Comparison of ENCODE assay signal across 20 cellular contexts in the genomic region with DNA sequence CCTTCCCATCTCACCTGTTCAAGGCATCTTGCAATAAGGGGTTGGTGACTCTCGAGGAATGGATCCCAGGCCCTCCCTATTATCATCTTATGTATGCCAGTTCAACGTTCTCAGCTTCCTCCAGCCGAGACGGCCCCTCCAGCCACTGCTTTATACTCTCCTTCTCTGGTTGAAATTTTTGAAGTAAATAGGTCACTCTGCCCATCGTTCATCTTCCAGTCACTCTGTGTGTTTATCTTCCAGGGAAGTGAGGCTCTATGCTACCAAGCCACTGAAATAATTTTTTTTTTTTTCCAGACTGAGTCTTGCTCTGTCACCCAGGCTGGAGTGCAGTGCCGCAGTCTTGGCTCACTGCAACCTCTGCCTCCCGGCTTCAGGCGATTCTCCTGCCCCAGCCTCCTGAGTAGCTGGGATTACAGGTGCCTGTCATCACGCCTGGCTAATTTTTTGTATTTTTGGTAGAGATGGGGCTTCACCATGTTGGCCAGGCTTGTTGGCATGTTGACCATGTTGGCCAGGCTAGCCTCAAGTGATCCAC.
"Had no signal": no experiment of that assay in that cellular context is flagged by ENCODE, and none has a peak within 500 bp of the region (broad histone marks: within the 10 kb centered on the region; RNA-seq: fewer than 3 reads in every experiment).

No MANE protein-coding gene starts in this region.

- FAIRE-seq: colon, kidney had no signal

- H3K9me3 ChIP-seq: gastrocnemius medialis, heart left ventricle, prostate gland, right atrium auricular region, testis, upper lobe of left lung had no signal

- H3K27ac ChIP-seq: brain microvascular endothelial cell, testis had no signal

- H3K9me3 Mint-ChIP-seq: activated CD4-positive, alpha-beta memory T cell treated with anti-CD3 and anti-CD28 coated beads for 36 hours; activated naive CD8-positive, alpha-beta T cell treated with anti-CD3 and anti-CD28 coated beads, Interleukin-2, amount 10 ng/mL, durations not matched to agents 7 days and 5 days; activated T-helper 17 cell treated with anti-CD3 and anti-CD28 coated beads, Interleukin-2, amount 50 U/mL, for 72 hours; stimulated activated naive CD8-positive, alpha-beta T cell treated with anti-CD3 and anti-CD28 coated beads, Interleukin-15, Interleukin-2, amounts not matched to agents 100 ng/mL and 50 ng/mL, for 24 hours had no signal

- H3K27ac Mint-ChIP-seq: activated CD4-positive, alpha-beta memory T cell treated with anti-CD3 and anti-CD28 coated beads for 36 hours; activated naive CD8-positive, alpha-beta T cell treated with anti-CD3 and anti-CD28 coated beads, Interleukin-2, amount 10 ng/mL, durations not matched to agents 7 days and 5 days; activated T-helper 17 cell treated with anti-CD3 and anti-CD28 coated beads, Interleukin-2, amount 50 U/mL, for 72 hours; stimulated activated naive CD8-positive, alpha-beta T cell treated with anti-CD3 and anti-CD28 coated beads, Interleukin-15, Interleukin-2, amounts not matched to agents 100 ng/mL and 50 ng/mL, for 24 hours had no signal

- H3K27me3 ChIP-seq: brain microvascular endothelial cell, dorsolateral prefrontal cortex, gastrocnemius medialis, heart left ventricle, right atrium auricular region, testis, upper lobe of left lung had no signal

- ATAC-seq: activated T-helper 17 cell treated with anti-CD3 and anti-CD28 coated beads, Interleukin-2, amount 50 U/mL, for 72 hours had no signal

- H3K27me3 Mint-ChIP-seq: activated CD4-positive, alpha-beta memory T cell treated with anti-CD3 and anti-CD28 coated beads for 36 hours; activated naive CD8-positive, alpha-beta T cell treated with anti-CD3 and anti-CD28 coated beads, Interleukin-2, amount 10 ng/mL, durations not matched to agents 7 days and 5 days; activated T-helper 17 cell treated with anti-CD3 and anti-CD28 coated beads, Interleukin-2, amount 50 U/mL, for 72 hours; stimulated activated naive CD8-positive, alpha-beta T cell treated with anti-CD3 and anti-CD28 coated beads, Interleukin-15, Interleukin-2, amounts not matched to agents 100 ng/mL and 50 ng/mL, for 24 hours had no signal

- H3K4me3 Mint-ChIP-seq: activated CD4-positive, alpha-beta memory T cell treated with anti-CD3 and anti-CD28 coated beads for 36 hours; activated naive CD8-positive, alpha-beta T cell treated with anti-CD3 and anti-CD28 coated beads, Interleukin-2, amount 10 ng/mL, durations not matched to agents 7 days and 5 days; activated T-helper 17 cell treated with anti-CD3 and anti-CD28 coated beads, Interleukin-2, amount 50 U/mL, for 72 hours; stimulated activated naive CD8-positive, alpha-beta T cell treated with anti-CD3 and anti-CD28 coated beads, Interleukin-15, Interleukin-2, amounts not matched to agents 100 ng/mL and 50 ng/mL, for 24 hours had no signal

- H3K36me3 ChIP-seq: gastrocnemius medialis, prostate gland, right atrium auricular region had no signal

- H3K4me3 ChIP-seq: dorsolateral prefrontal cortex, gastrocnemius medialis, heart left ventricle, prostate gland, right atrium auricular region, testis, upper lobe of left lung had no signal

- DNase-seq: activated CD4-positive, alpha-beta memory T cell treated with anti-CD3 and anti-CD28 coated beads for 36 hours; activated naive CD4-positive, alpha-beta T cell; activated naive CD8-positive, alpha-beta T cell treated with anti-CD3 and anti-CD28 coated beads, Interleukin-2, amount 10 ng/mL, durations not matched to agents 7 days and 5 days; aorta; brain microvascular endothelial cell; central memory CD4-positive, alpha-beta T cell; dorsolateral prefrontal cortex; gastrocnemius medialis; heart left ventricle; kidney; midbrain; SW 1271; T-helper 2 cell; testis; upper lobe of left lung had no signal
